25 cellular contexts compared by ENCODE assay signal in genomic region chr6:139429559-139430150, GRCh38. TPM values are rescaled to one million over a fixed set of nuclear protein-coding genes. Genes with fewer than 3 reads are reported as not detected.
A peak's percentile ranks its signal among the peaks of the same experiment; 100 is the strongest.
DNase-seq lines count a peak whose midpoint lies in the region; ATAC-seq and TF ChIP-seq lines count a peak whose summit lies in the region.
"Had no signal": no experiment of that assay in that cellular context is flagged by ENCODE, and none has a peak within 500 bp of the region (broad histone marks: within the 10 kb centered on the region; RNA-seq: fewer than 3 reads in every experiment).

No MANE protein-coding gene starts in this region.

- no peak overlapping the region for H3K14ac ChIP-seq in neuronal stem cell (ENCODE audit: low read length)

- no peak overlapping the region for H2BK15ac ChIP-seq in neuronal stem cell (ENCODE audit: low read length)

- H3K9ac ChIP-seq in neuronal stem cell (ENCODE audit: low read depth, low read length, poor library complexity), result no peak overlapping the region

- WGBS in neuronal stem cell (ENCODE audit: extremely low coverage in 2 of 2, insufficient read length in 2 of 2, insufficient replicate concordance in 1 of 2), 2 donors, result no CpG with 5 or more reads among the region's 7 CpGs

- no peak overlapping the region for H3K4ac ChIP-seq in neuronal stem cell (ENCODE audit: low read length)

- H2BK5ac ChIP-seq in neuronal stem cell (ENCODE audit: low read length), result no peak overlapping the region

- TF ChIP-seq CTCF in HL-60 (IDR thresholded peaks at IDR 0.05; ENCODE audit: insufficient read depth, low read length), result no peak

- ATAC-seq in GM18907 (IDR thresholded peaks at IDR 0.05; ENCODE audit: unreplicated experiment) (no peak), GM18858 (IDR thresholded peaks at IDR 0.05; ENCODE audit: unreplicated experiment) (no peak)
- ATAC-seq: activated CD8-positive, alpha-beta T cell treated with anti-CD3 and anti-CD28 coated beads, Interleukin-2, amount 10 ng/mL, durations not matched to agents 7 days and 5 days; naive thymus-derived CD8-positive, alpha-beta T cell; Panc1 had no signal

- H3K4me3 ChIP-seq in HL-60 (replicated peaks; ENCODE audit: insufficient read depth, low read length) (no peak overlapping the region), neuronal stem cell (ENCODE audit: low read length in 2 of 2) (no peak overlapping the region)
- H3K4me3 ChIP-seq: adrenal gland, breast epithelium, MG63, sigmoid colon had no signal

- no peak overlapping the region for H4K91ac ChIP-seq in neuronal stem cell (ENCODE audit: low read depth, low read length, poor library complexity)

- H2BK120ac ChIP-seq in neuronal stem cell (ENCODE audit: low read depth, low read length), result no peak overlapping the region

- no peak overlapping the region for H3K18ac ChIP-seq in neuronal stem cell (ENCODE audit: low read length)

- H3K36me3 ChIP-seq in neuronal stem cell (replicated peaks in 1 of 2; ENCODE audit: control insufficient read depth in 2 of 2, insufficient read depth in 2 of 2, low read length in 2 of 2), result no peaks in the 10 kb centered on the region
- H3K36me3 ChIP-seq: adrenal gland, breast epithelium, MG63, sigmoid colon, WERI-Rb-1 had no signal

- no peak overlapping the region for H4K8ac ChIP-seq in neuronal stem cell (ENCODE audit: low read depth, low read length)

- no peak overlapping the region for H2BK12ac ChIP-seq in neuronal stem cell (ENCODE audit: low read length)

- no peaks in the 10 kb centered on the region for H3K27me3 ChIP-seq in HL-60 (ENCODE audit: insufficient read depth, poor library complexity, severe bottlenecking)
- H3K27me3 ChIP-seq in neuronal stem cell (ENCODE audit: control insufficient read depth in 3 of 3, insufficient read depth in 3 of 3, low read depth in 1 of 3, low read length in 3 of 3), result no peaks in the 10 kb centered on the region
- H3K27me3 ChIP-seq: adrenal gland, breast epithelium, MG63, sigmoid colon had no signal

- peaks cover 19% of the 10 kb centered on the region for H3K9me3 Mint-ChIP-seq in dendritic cell treated with granulocyte-macrophage colony-stimulating factor and Interleukin-4, amounts not matched to agents 40 ng/mL and 50 ng/mL, for 4 days
- H3K9me3 Mint-ChIP-seq in activated CD4-positive, alpha-beta T cell treated with anti-CD3 and anti-CD28 coated beads, Interleukin-2, amount 10 ng/mL, durations not matched to agents 7 days and 5 days, result peaks cover 2% of the 10 kb centered on the region

- intact Hi-C loops in dendritic cell treated with granulocyte-macrophage colony-stimulating factor and Interleukin-4, amounts not matched to agents 40 ng/mL and 50 ng/mL, for 4 days (cut with micrococcal nuclease), result no loop called here

- no peaks in the 10 kb centered on the region for H3K27me3 Mint-ChIP-seq in dendritic cell treated with granulocyte-macrophage colony-stimulating factor and Interleukin-4, amounts not matched to agents 40 ng/mL and 50 ng/mL, for 4 days
- peaks cover 11% of the 10 kb centered on the region for H3K27me3 Mint-ChIP-seq in activated CD4-positive, alpha-beta T cell treated with anti-CD3 and anti-CD28 coated beads, Interleukin-2, amount 10 ng/mL, durations not matched to agents 7 days and 5 days
- H3K27me3 Mint-ChIP-seq: IgD-negative memory B cell had no signal

- H3K27ac ChIP-seq in HL-60 (replicated peaks) (peak overlapping the region; percentile 64), neuronal stem cell (replicated peaks; ENCODE audit: low read length) (no peak overlapping the region)
- H3K27ac ChIP-seq: adrenal gland, breast epithelium, sigmoid colon, WERI-Rb-1 had no signal

- H3K36me3 Mint-ChIP-seq in dendritic cell treated with granulocyte-macrophage colony-stimulating factor and Interleukin-4, amounts not matched to agents 40 ng/mL and 50 ng/mL, for 4 days (ENCODE audit: low read depth), result peaks cover 5% of the 10 kb centered on the region
- no peaks in the 10 kb centered on the region for H3K36me3 Mint-ChIP-seq in activated CD4-positive, alpha-beta T cell treated with anti-CD3 and anti-CD28 coated beads, Interleukin-2, amount 10 ng/mL, durations not matched to agents 7 days and 5 days (ENCODE audit: low read depth)

- peaks cover 0 to 8% of the 10 kb centered on the region in 2 donors for H3K9me3 ChIP-seq in neuronal stem cell (replicated peaks in 1 of 2; ENCODE audit: control insufficient read depth in 2 of 2, insufficient read depth in 1 of 2, low read depth in 1 of 2, low read length in 2 of 2)
- H3K9me3 ChIP-seq: adrenal gland, MG63, sigmoid colon had no signal

- peaks cover 30% of the 10 kb centered on the region for H3K4me1 Mint-ChIP-seq in dendritic cell treated with granulocyte-macrophage colony-stimulating factor and Interleukin-4, amounts not matched to agents 40 ng/mL and 50 ng/mL, for 4 days (ENCODE audit: low read depth)
- H3K4me1 Mint-ChIP-seq in activated CD4-positive, alpha-beta T cell treated with anti-CD3 and anti-CD28 coated beads, Interleukin-2, amount 10 ng/mL, durations not matched to agents 7 days and 5 days, result no peaks in the 10 kb centered on the region

- POLR2A ChIA-PET in activated CD4-positive, alpha-beta T cell treated with anti-CD3 and anti-CD28 coated beads, Interleukin-2, amount 10 ng/mL, durations not matched to agents 7 days and 5 days (lab: Charles Lee), result no interaction called here

- H3K4me1 ChIP-seq in neuronal stem cell (ENCODE audit: control insufficient read depth in 2 of 2, insufficient read depth in 1 of 2, low read depth in 1 of 2, low read length in 2 of 2), result peaks cover 5 to 8% of the 10 kb centered on the region in 2 donors
- H3K4me1 ChIP-seq: adrenal gland, breast epithelium had no signal

- H3K79me1 ChIP-seq in neuronal stem cell (ENCODE audit: low read depth, low read length), result no peaks in the 10 kb centered on the region

- DNase-seq in HL-60 (ENCODE audit: low read depth in 1 of 2, low spot score in 1 of 2), result peak; percentile 45 to 92
- DNase-seq in NOMO-1 treated with dmso at 0.1 percent for 144 hours (lab: John Stamatoyannopoulos, UW; ENCODE audit: unreplicated experiment), result peak; percentile 83
- DNase-seq in neuronal stem cell (ENCODE audit: low spot score), result no peak
- DNase-seq in activated CD4-positive, alpha-beta T cell treated with anti-CD3 and anti-CD28 coated beads, Interleukin-2, amount 10 ng/mL, durations not matched to agents 7 days and 5 days, result no peak
- DNase-seq in activated CD4-positive, alpha-beta T cell treated with anti-CD3 and anti-CD28 coated beads for 4 hours, result no peak
- DNase-seq: activated CD8-positive, alpha-beta T cell treated with anti-CD3 and anti-CD28 coated beads, Interleukin-2, amount 10 ng/mL, durations not matched to agents 7 days and 5 days; activated gamma-delta T cell treated with Interleukin-2 at 50 U/mL for 16 hours; activated T-cell treated with anti-CD3 and anti-CD28 coated beads, Interleukin-2, amount 50 U/mL, for 1 hour; adrenal gland; C1 segment of cervical spinal cord; H9; MG63; naive thymus-derived CD8-positive, alpha-beta T cell; NCI-H1694; NCI-H226; posterior cingulate gyrus; sigmoid colon; WERI-Rb-1 had no signal

- H2AFZ ChIP-seq in neuronal stem cell (ENCODE audit: low read length), result peak overlapping the region; percentile 86

- no peak overlapping the region for H3K23ac ChIP-seq in neuronal stem cell (ENCODE audit: low read depth, low read length, poor library complexity)

- H3K27ac Mint-ChIP-seq in dendritic cell treated with granulocyte-macrophage colony-stimulating factor and Interleukin-4, amounts not matched to agents 40 ng/mL and 50 ng/mL, for 4 days, result peak overlapping the region; percentile 3
- H3K27ac Mint-ChIP-seq in activated CD4-positive, alpha-beta T cell treated with anti-CD3 and anti-CD28 coated beads, Interleukin-2, amount 10 ng/mL, durations not matched to agents 7 days and 5 days, result no peak overlapping the region
- H3K27ac Mint-ChIP-seq: activated CD8-positive, alpha-beta T cell treated with anti-CD3 and anti-CD28 coated beads, Interleukin-2, amount 10 ng/mL, durations not matched to agents 7 days and 5 days; H9; naive thymus-derived CD8-positive, alpha-beta T cell; T-helper 2 cell treated with Interferon-gamma antibody and Interleukin-4, amounts not matched to agents 5 μg/mL and 100 μg/mL, for 36 hours had no signal

- H3K4me2 ChIP-seq in neuronal stem cell (ENCODE audit: insufficient read depth, low read length, poor library complexity, severe bottlenecking), result no peak overlapping the region

- H3K4me3 Mint-ChIP-seq in dendritic cell treated with granulocyte-macrophage colony-stimulating factor and Interleukin-4, amounts not matched to agents 40 ng/mL and 50 ng/mL, for 4 days, result no peak overlapping the region
- H3K4me3 Mint-ChIP-seq in activated CD4-positive, alpha-beta T cell treated with anti-CD3 and anti-CD28 coated beads, Interleukin-2, amount 10 ng/mL, durations not matched to agents 7 days and 5 days, result no peak overlapping the region
- H3K4me3 Mint-ChIP-seq: activated CD8-positive, alpha-beta T cell treated with anti-CD3 and anti-CD28 coated beads, Interleukin-2, amount 10 ng/mL, durations not matched to agents 7 days and 5 days; H9; IgD-negative memory B cell; naive thymus-derived CD8-positive, alpha-beta T cell; T-helper 2 cell treated with Interferon-gamma antibody and Interleukin-4, amounts not matched to agents 5 μg/mL and 100 μg/mL, for 36 hours had no signal

- CTCF ChIA-PET in activated CD4-positive, alpha-beta T cell treated with anti-CD3 and anti-CD28 coated beads, Interleukin-2, amount 10 ng/mL, durations not matched to agents 7 days and 5 days (lab: Charles Lee), result no interaction called here

- H2AK5ac ChIP-seq in neuronal stem cell (ENCODE audit: low read depth, low read length), result no peak overlapping the region

RNA-seq across cellular contexts. Expression of gene CITED2, which starts 55.2 kb away (rescaled TPM):
- 86.8 TPM for polyA plus RNA-seq in neuronal stem cell (2013, experiment 1 of 2)
- polyA plus RNA-seq in neuronal stem cell (2013, experiment 2 of 2), result 86.7 TPM
- 10 to 100 TPM; 65.0 to 76.7 TPM for total RNA-seq in activated CD4-positive, alpha-beta T cell treated with anti-CD3 and anti-CD28 coated beads, Interleukin-2, amount 10 ng/mL, durations not matched to agents 7 days and 5 days

Comparison
In these comparisons a context has a peak if more than half of its experiments do, and no peak if none do; other contexts are left out.
1. DNase-seq: peak in HL-60 (2 of 2) and NOMO-1 treated with dmso at 0.1 percent for 144 hours (single experiment); none in neuronal stem cell (single experiment), activated CD4-positive, alpha-beta T cell treated with anti-CD3 and anti-CD28 coated beads, Interleukin-2, amount 10 ng/mL, durations not matched to agents 7 days and 5 days (single experiment) and activated CD4-positive, alpha-beta T cell treated with anti-CD3 and anti-CD28 coated beads for 4 hours (0 of 2).